Comparison of ENCODE assay signal across 1 cellular context in the genomic region with DNA sequence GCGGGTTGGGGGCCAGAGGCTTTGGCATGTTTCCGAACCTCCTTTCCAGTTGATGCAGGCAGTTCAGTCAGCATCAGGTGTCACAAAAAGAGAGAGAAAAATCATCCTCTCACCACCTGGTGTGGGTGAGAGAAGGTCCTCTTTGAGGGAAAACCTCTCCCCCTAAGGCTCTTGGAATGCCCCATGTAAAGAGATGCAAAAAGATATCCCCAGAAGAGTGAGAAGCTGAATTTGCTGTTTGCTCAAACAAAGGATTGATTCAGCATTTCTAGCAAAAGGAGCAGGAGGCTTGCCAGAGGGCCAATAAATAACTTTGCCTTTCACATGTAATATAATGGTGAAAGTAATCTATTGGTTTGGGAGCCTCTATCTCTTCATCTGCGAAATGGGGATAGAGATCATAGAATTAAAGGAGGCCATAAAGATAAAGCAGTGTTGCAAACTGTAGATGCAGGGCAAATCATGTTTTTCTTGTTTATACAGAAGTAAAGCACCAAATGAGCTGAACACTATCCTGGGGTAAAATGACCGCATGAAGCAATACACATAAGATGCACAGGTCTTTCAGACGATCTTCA.
TF ChIP-seq lines count a peak whose summit lies in the region.

No MANE protein-coding gene starts in this region.

TF ChIP-seq in WTC11, 78 proteins besides CTCF, POLR2A, EP300 and RAD21 (continued from another document):
- TF ChIP-seq MAX (CRISPR knock-in tag; IDR thresholded peaks at IDR 0.05) (no peak), ZNF671 (CRISPR knock-in tag; IDR thresholded peaks at IDR 0.05) (no peak), SMAD3 (CRISPR knock-in tag; IDR thresholded peaks at IDR 0.05; ENCODE audit: borderline replicate concordance) (no peak), ZNF281 (CRISPR knock-in tag; IDR thresholded peaks at IDR 0.05) (no peak), TEAD1 (CRISPR knock-in tag; IDR thresholded peaks at IDR 0.05) (no peak), NR3C1 (CRISPR knock-in tag; conservative IDR thresholded peaks at IDR 0.05; ENCODE audit: low read depth) (no peak), CREM (CRISPR knock-in tag; IDR thresholded peaks at IDR 0.05) (no peak), NFE2L1 (CRISPR knock-in tag; IDR thresholded peaks at IDR 0.05) (no peak), NFYB (CRISPR knock-in tag; conservative IDR thresholded peaks at IDR 0.05; ENCODE audit: low read depth) (no peak), CBFB (CRISPR knock-in tag; IDR thresholded peaks at IDR 0.05; ENCODE audit: low read depth) (no peak)
